In genomic region chr2:239095475-239095874, GRCh38 we compare ENCODE assay signal across 19 cellular contexts.
"Had no signal": no experiment of that assay in that cellular context is flagged by ENCODE, and none has a peak within 500 bp of the region (broad histone marks: within the 10 kb centered on the region; RNA-seq: fewer than 3 reads in every experiment).

No MANE protein-coding gene starts in this region.

- H3K9me3 ChIP-seq: SJCRH30 had no signal

- H3K9ac ChIP-seq: KMS-11 had no signal

- DNase-seq: Kasumi-1, MM.1S, NCI-H1092 treated with DMSO at 0.1 percent for 48 hours, NCI-H1436, NCI-H187, NCI-H2029, NCI-H2081 treated with DMSO at 0.1 percent for 48 hours, NCI-H2171, NCI-H524, NCI-H526 treated with DMSO at 0.1 percent for 48 hours, NCI-H774, PC-3, SHP77 treated with DMSO at 0.1 percent for 48 hours, SJCRH30 had no signal

- H3K4me1 ChIP-seq: SJCRH30 had no signal

- ATAC-seq: K562, Panc1, PC-3, Right ventricle myocardium inferior, SK-N-SH treated with all-trans-retinoic acid at 6 μM for 48 hours had no signal

- H3K4me2 ChIP-seq: KMS-11 had no signal

- H3K27me3 ChIP-seq: SJCRH30 had no signal

- H3K4me3 ChIP-seq: K562, SJCRH30 had no signal

- H3K36me3 ChIP-seq: SJCRH30 had no signal

- FAIRE-seq: K562 had no signal

- H3K27ac ChIP-seq: KMS-11, SJCRH30 had no signal
